ENCODE assay signal across 1 cellular context in genomic region chr7:13989138-13989943, GRCh38.
A peak's percentile ranks its signal among the peaks of the same experiment; 100 is the strongest.
TF ChIP-seq lines count a peak whose summit lies in the region.

TSS of gene ETV1 (minus strand) at chr7:13989666. CDS start at chr7:13989052, 614 bp downstream.

TF ChIP-seq in SK-N-SH, 30 proteins besides CTCF, POLR2A, EP300 and RAD21 (continued from another document):
- TF ChIP-seq REST (IDR thresholded peaks at IDR 0.05; ENCODE audit: low read depth, low read length) (no peak), YY1 (IDR thresholded peaks at IDR 0.05; ENCODE audit: low read depth) (peak; percentile 78), RCOR1 (IDR thresholded peaks at IDR 0.05; ENCODE audit: low read length) (no peak), RFX5 (IDR thresholded peaks at IDR 0.05; ENCODE audit: low read length) (peak; percentile 64; the same call in 1 of the 2 replicates), NRF1 (IDR thresholded peaks at IDR 0.05; ENCODE audit: low read depth, low read length) (no peak), FOXJ3 (CRISPR knock-in tag; IDR thresholded peaks at IDR 0.05) (no peak; the same call in 1 of the 2 replicates), RXRA (IDR thresholded peaks at IDR 0.05; ENCODE audit: borderline replicate concordance, low read depth) (no peak), SIN3A (IDR thresholded peaks at IDR 0.05; ENCODE audit: borderline replicate concordance, low read depth, low read length) (peak; percentile 33), SMC3 (IDR thresholded peaks at IDR 0.05; ENCODE audit: low read depth, low read length) (peak; percentile 47), TEAD4 (IDR thresholded peaks at IDR 0.05; ENCODE audit: borderline replicate concordance, insufficient read depth) (no peak)
TF ChIP-seq in SK-N-SH: peak in this region for 10.
